Comparison of ENCODE assay signal across 1 cellular context in the genomic region with DNA sequence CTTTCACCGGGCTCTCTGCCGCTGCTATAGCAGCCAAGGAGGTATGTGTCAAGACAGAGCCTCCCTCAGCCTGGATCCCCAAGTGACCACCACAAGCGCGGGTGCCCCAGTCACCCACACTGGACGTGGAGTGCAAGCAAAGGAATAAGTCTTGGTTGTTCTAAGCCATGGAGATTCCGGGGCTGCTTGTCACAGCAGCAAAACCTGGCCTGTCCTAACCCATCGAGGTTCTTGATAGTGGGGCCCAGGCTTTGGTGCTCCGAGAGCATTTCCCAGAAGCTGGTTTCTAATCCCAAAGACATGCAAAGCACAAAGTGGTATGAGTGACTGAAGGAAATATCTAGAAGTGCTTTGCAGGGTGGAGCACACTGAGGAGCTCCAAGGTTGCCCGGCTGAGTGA.
TF ChIP-seq lines count a peak whose summit lies in the region.

No MANE protein-coding gene starts in this region.

TF ChIP-seq in HepG2, 621 proteins besides CTCF, POLR2A, EP300 and RAD21 (continued from another document):
- TF ChIP-seq, protein P1, sequence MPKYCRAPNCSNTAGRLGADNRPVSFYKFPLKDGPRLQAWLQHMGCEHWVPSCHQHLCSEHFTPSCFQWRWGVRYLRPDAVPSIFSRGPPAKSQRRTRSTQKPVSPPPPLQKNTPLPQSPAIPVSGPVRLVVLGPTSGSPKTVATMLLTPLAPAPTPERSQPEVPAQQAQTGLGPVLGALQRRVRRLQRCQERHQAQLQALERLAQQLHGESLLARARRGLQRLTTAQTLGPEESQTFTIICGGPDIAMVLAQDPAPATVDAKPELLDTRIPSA (CRISPR knock-in tag; IDR thresholded peaks at IDR 0.05; ENCODE audit: borderline replicate concordance): no peak
